19 cellular contexts compared by ENCODE assay signal in genomic region chr2:96692094-96692971, GRCh38. TPM values are rescaled to one million over a fixed set of nuclear protein-coding genes. Genes with fewer than 3 reads are reported as not detected.
"Had no signal": no experiment of that assay in that cellular context is flagged by ENCODE, and none has a peak within 500 bp of the region (broad histone marks: within the 10 kb centered on the region; RNA-seq: fewer than 3 reads in every experiment).

No MANE protein-coding gene starts in this region.

- H3K36me3 Mint-ChIP-seq: activated CD4-positive, alpha-beta memory T cell treated with anti-CD3 and anti-CD28 coated beads for 36 hours; activated CD8-positive, alpha-beta memory T cell treated with anti-CD3 and anti-CD28 coated beads, Interleukin-2, amount 10 ng/mL, durations not matched to agents 7 days and 5 days; activated naive CD4-positive, alpha-beta T cell treated with anti-CD3 and anti-CD28 coated beads, Interleukin-2, amount 50 U/mL, for 24 hours; T-cell had no signal

- H3K4me2 ChIP-seq: hepatocyte, SK-N-SH had no signal

- H3K4me3 Mint-ChIP-seq: activated CD4-positive, alpha-beta memory T cell treated with anti-CD3 and anti-CD28 coated beads for 36 hours; activated CD8-positive, alpha-beta memory T cell treated with anti-CD3 and anti-CD28 coated beads, Interleukin-2, amount 10 ng/mL, durations not matched to agents 7 days and 5 days; activated naive CD4-positive, alpha-beta T cell treated with anti-CD3 and anti-CD28 coated beads, Interleukin-2, amount 50 U/mL, for 24 hours; nephron; T-cell had no signal

- H3K27me3 ChIP-seq: hepatocyte, ovary, transverse colon had no signal

- H2AFZ ChIP-seq: hepatocyte had no signal

- DNase-seq: activated CD4-positive, alpha-beta memory T cell treated with anti-CD3 and anti-CD28 coated beads for 36 hours; activated CD4-positive, alpha-beta T cell treated with anti-CD3 and anti-CD28 coated beads for 1 hour; activated CD8-positive, alpha-beta memory T cell treated with anti-CD3 and anti-CD28 coated beads, Interleukin-2, amount 10 ng/mL, durations not matched to agents 7 days and 5 days; activated T-cell treated with anti-CD3 and anti-CD28 coated beads, Interleukin-2, amount 50 U/mL, for 1 hour; central memory CD4-positive, alpha-beta T cell; ovary; SK-N-SH; stimulated activated CD4-positive, alpha-beta T cell treated with anti-CD3 and anti-CD28 coated beads, Interleukin-4, amount 100 ng/mL, for 24 hours; stimulated activated naive CD4-positive, alpha-beta T cell treated with Interleukin-2 at 50 U/mL for 16 hours; substantia nigra; T-cell; T1000; transverse colon had no signal

- H3K4me3 ChIP-seq: coronary artery, esophagus muscularis mucosa, hepatocyte, ovary, transverse colon had no signal

- H3K27ac Mint-ChIP-seq: activated CD4-positive, alpha-beta memory T cell treated with anti-CD3 and anti-CD28 coated beads for 36 hours; activated CD8-positive, alpha-beta memory T cell treated with anti-CD3 and anti-CD28 coated beads, Interleukin-2, amount 10 ng/mL, durations not matched to agents 7 days and 5 days; activated naive CD4-positive, alpha-beta T cell treated with anti-CD3 and anti-CD28 coated beads, Interleukin-2, amount 50 U/mL, for 24 hours; T-cell had no signal

- ATAC-seq: activated CD8-positive, alpha-beta memory T cell treated with anti-CD3 and anti-CD28 coated beads, Interleukin-2, amount 10 ng/mL, durations not matched to agents 7 days and 5 days; left lobe of liver; T-cell had no signal

- H3K4me1 ChIP-seq: esophagus muscularis mucosa, transverse colon had no signal

- H3K27me3 Mint-ChIP-seq: activated CD4-positive, alpha-beta memory T cell treated with anti-CD3 and anti-CD28 coated beads for 36 hours; activated CD8-positive, alpha-beta memory T cell treated with anti-CD3 and anti-CD28 coated beads, Interleukin-2, amount 10 ng/mL, durations not matched to agents 7 days and 5 days; activated naive CD4-positive, alpha-beta T cell treated with anti-CD3 and anti-CD28 coated beads, Interleukin-2, amount 50 U/mL, for 24 hours; T-cell had no signal

- H3K9me3 Mint-ChIP-seq: activated CD4-positive, alpha-beta memory T cell treated with anti-CD3 and anti-CD28 coated beads for 36 hours; activated naive CD4-positive, alpha-beta T cell treated with anti-CD3 and anti-CD28 coated beads, Interleukin-2, amount 50 U/mL, for 24 hours; nephron; T-cell had no signal

- H3K9ac ChIP-seq: SK-N-SH had no signal

- H3K9me3 ChIP-seq: esophagus muscularis mucosa, ovary, SK-N-SH, transverse colon had no signal

- H3K4me1 Mint-ChIP-seq: activated CD8-positive, alpha-beta memory T cell treated with anti-CD3 and anti-CD28 coated beads, Interleukin-2, amount 10 ng/mL, durations not matched to agents 7 days and 5 days; activated naive CD4-positive, alpha-beta T cell treated with anti-CD3 and anti-CD28 coated beads, Interleukin-2, amount 50 U/mL, for 24 hours; nephron; T-cell had no signal

- H3K27ac ChIP-seq: coronary artery, esophagus muscularis mucosa, hepatocyte, ovary, transverse colon had no signal

- H3K36me3 ChIP-seq: esophagus muscularis mucosa, ovary, transverse colon had no signal

RNA-seq across cellular contexts. Expression of gene FER1L5, which starts 49.8 kb away (rescaled TPM):
- total RNA-seq: activated CD4-positive, alpha-beta memory T cell treated with anti-CD3 and anti-CD28 coated beads for 36 hours; activated CD8-positive, alpha-beta memory T cell treated with anti-CD3 and anti-CD28 coated beads, Interleukin-2, amount 10 ng/mL, durations not matched to agents 7 days and 5 days; T-cell; transverse colon had no signal
